In genomic region chr22:49929553-49929979, GRCh38 we compare ENCODE assay signal across 8 cellular contexts. TPM values are rescaled to one million over a fixed set of nuclear protein-coding genes. Genes with fewer than 3 reads are reported as not detected.
DNase-seq lines count a peak whose midpoint lies in the region; ATAC-seq and TF ChIP-seq lines count a peak whose summit lies in the region.

No MANE protein-coding gene starts in this region.

- DNase-seq in Caco-2 (peak in 1 of 2 experiments; percentile 88), HFF-Myc (ENCODE audit: extremely low read depth, low read depth) (no peak), SK-MEL-5 (ENCODE audit: low read depth, low spot score) (peak; percentile 34), left ventricle myocardium inferior (peak; percentile 60)
- DNase-seq in activated naive CD4-positive, alpha-beta T cell treated with anti-CD3 and anti-CD28 coated beads for 36 hours = peak; percentile 75
- DNase-seq in stimulated activated CD4-positive, alpha-beta T cell treated with anti-CD3 and anti-CD28 coated beads, Interleukin-15, amount 100 ng/mL, for 1 hour (ENCODE audit: low read depth in 1 of 2, low spot score in 1 of 2) = peak; percentile 69 to 79

- H3K4me3 ChIP-seq in Caco-2 (ENCODE audit: low read depth, low read length) = no peak overlapping the region
- H3K4me3 ChIP-seq in HFF-Myc (replicated peaks; ENCODE audit: low read depth, low read length) = no peak overlapping the region
- peak overlapping the region; percentile 27 for H3K4me3 ChIP-seq in left ventricle myocardium inferior

- no peak overlapping the region for H3K27ac Mint-ChIP-seq in Caco-2 (ENCODE audit: unreplicated experiment)
- no peak overlapping the region for H3K27ac Mint-ChIP-seq in activated naive CD4-positive, alpha-beta T cell treated with anti-CD3 and anti-CD28 coated beads for 36 hours

- no peaks in the 10 kb centered on the region for H3K27me3 Mint-ChIP-seq in Caco-2 (ENCODE audit: insufficient read depth, unreplicated experiment)
- no peaks in the 10 kb centered on the region for H3K27me3 Mint-ChIP-seq in activated naive CD4-positive, alpha-beta T cell treated with anti-CD3 and anti-CD28 coated beads for 36 hours (ENCODE audit: low read depth)

- BruUV-seq in Caco-2 (replicated peaks; lab: Mats Ljungman, UMichigan) = no TSS peak

- H3K4me1 ChIP-seq in Caco-2 (no peaks in the 10 kb centered on the region; the same call in none of the 2 replicates), left ventricle myocardium inferior (peaks cover 59% of the 10 kb centered on the region)

- no peaks in the 10 kb centered on the region for H3K36me3 ChIP-seq in Caco-2 (ENCODE audit: control insufficient read depth, insufficient read depth, low read length)
- peaks cover 9% of the 10 kb centered on the region for H3K36me3 ChIP-seq in left ventricle myocardium inferior

- CTCF ChIA-PET in Caco-2 (lab: Charles Lee) = interaction anchor here (2.0 to 2.1 kb wide), 2 partner anchors 22 to 101 kb away, joined by 19 to 45 read pairs; no protein-coding TSS in a partner anchor
- CTCF ChIA-PET in activated naive CD4-positive, alpha-beta T cell treated with anti-CD3 and anti-CD28 coated beads for 36 hours (lab: Charles Lee) = interaction anchor here (1.1 to 2.1 kb wide), 6 partner anchors 28 to 109 kb away, joined by 3 to 36 read pairs (median 5); no protein-coding TSS in a partner anchor

- no peaks in the 10 kb centered on the region for H3K9me3 Mint-ChIP-seq in Caco-2 (ENCODE audit: unreplicated experiment)
- no peaks in the 10 kb centered on the region for H3K9me3 Mint-ChIP-seq in activated naive CD4-positive, alpha-beta T cell treated with anti-CD3 and anti-CD28 coated beads for 36 hours

- H3K36me3 Mint-ChIP-seq in Caco-2 (ENCODE audit: insufficient read depth, unreplicated experiment) = peaks cover 6% of the 10 kb centered on the region
- peaks cover 12% of the 10 kb centered on the region for H3K36me3 Mint-ChIP-seq in activated naive CD4-positive, alpha-beta T cell treated with anti-CD3 and anti-CD28 coated beads for 36 hours (ENCODE audit: low read depth)

- TF ChIP-seq CTCF in Caco-2 (IDR thresholded peaks at IDR 0.05; ENCODE audit: insufficient read depth in 1 of 2, low read depth in 1 of 2, low read length in 1 of 2, severe bottlenecking in 1 of 2, unreplicated experiment in 1 of 2) (peak; percentile 48 to 83), HFF-Myc (IDR thresholded peaks at IDR 0.05; ENCODE audit: low read depth, low read length, missing control alignments) (peak; percentile 48), left ventricle myocardium inferior (IDR thresholded peaks at IDR 0.05; ENCODE audit: borderline replicate concordance) (peak; percentile 93)

- in situ Hi-C loops in SK-MEL-5 (cut with HindIII; ENCODE audit: low pct_unique_long_range_greater_than_20kb, low sequenced_read_pairs) = no loop called here

- H3K9me3 ChIP-seq in Caco-2 (no peaks in the 10 kb centered on the region), left ventricle myocardium inferior (replicated peaks) (no peaks in the 10 kb centered on the region)

- no peaks in the 10 kb centered on the region for H3K4me1 Mint-ChIP-seq in Caco-2 (ENCODE audit: low read depth, unreplicated experiment)
- H3K4me1 Mint-ChIP-seq in activated naive CD4-positive, alpha-beta T cell treated with anti-CD3 and anti-CD28 coated beads for 36 hours (ENCODE audit: low read depth) = peaks cover 54% of the 10 kb centered on the region

- no peak overlapping the region for H3K27ac ChIP-seq in left ventricle myocardium inferior (replicated peaks)

- intact Hi-C loops in Caco-2 (cut with micrococcal nuclease; ENCODE audit: unreplicated experiment) = no loop called here
- intact Hi-C loops in activated naive CD4-positive, alpha-beta T cell treated with anti-CD3 and anti-CD28 coated beads for 36 hours (cut with micrococcal nuclease) = loop anchor here (5.0 kb wide), 1 partner anchor 218 kb away; no protein-coding TSS in a partner anchor
- intact Hi-C loops in left ventricle myocardium inferior (cut with micrococcal nuclease) = loop anchor here (10.0 kb wide), 2 partner anchors 65 to 105 kb away; no protein-coding TSS in a partner anchor

- POLR2A ChIA-PET in Caco-2 (lab: Charles Lee) = no interaction called here

- H3K4me3 Mint-ChIP-seq in Caco-2 (ENCODE audit: unreplicated experiment) = no peak overlapping the region
- no peak overlapping the region for H3K4me3 Mint-ChIP-seq in activated naive CD4-positive, alpha-beta T cell treated with anti-CD3 and anti-CD28 coated beads for 36 hours

- ATAC-seq in HG02884 (IDR thresholded peaks at IDR 0.05; ENCODE audit: unreplicated experiment) (no peak), GM21825 (IDR thresholded peaks at IDR 0.05; ENCODE audit: unreplicated experiment) (no peak)

- H3K27me3 ChIP-seq in Caco-2 (replicated peaks; ENCODE audit: control insufficient read depth, insufficient read depth, low read length) (no peaks in the 10 kb centered on the region), left ventricle myocardium inferior (ENCODE audit: low read depth) (peaks cover 10% of the 10 kb centered on the region)

RNA-seq across cellular contexts. Expression of gene CRELD2, which starts 11.1 kb away (rescaled TPM):
- 38.1 and 43.3 TPM in 2 replicates for total RNA-seq in Caco-2 (2022)
- total RNA-seq in SK-MEL-5 (2014; rRNA removed; shearing (Covaris generic)) = 145 and 162 TPM in 2 replicates
- polyA plus RNA-seq in SK-MEL-5 (2015; cell fraction: cytosol; rRNA removed) = 219 and 248 TPM in 2 replicates
- polyA plus RNA-seq in SK-MEL-5 (2015; cell fraction: nucleus; rRNA removed) = 178 and 199 TPM in 2 replicates
- total RNA-seq in activated naive CD4-positive, alpha-beta T cell treated with anti-CD3 and anti-CD28 coated beads for 36 hours = 10 to 100 TPM; 15.3 to 16.2 TPM
- total RNA-seq in left ventricle myocardium inferior = 25.5 TPM

RNA-seq across cellular contexts. Expression of gene ALG12, which starts 11.3 kb away (rescaled TPM):
- total RNA-seq in Caco-2 (2022) (31.6 and 35.7 TPM in 2 replicates), left ventricle myocardium inferior (17.0 TPM)
- 19.7 and 22.8 TPM in 2 replicates for total RNA-seq in SK-MEL-5 (2014; rRNA removed; shearing (Covaris generic))
- polyA plus RNA-seq in SK-MEL-5 (2015; cell fraction: cytosol; rRNA removed) = 26.3 and 32.7 TPM in 2 replicates
- polyA plus RNA-seq in SK-MEL-5 (2015; cell fraction: nucleus; rRNA removed) = 30.1 and 33.4 TPM in 2 replicates
- total RNA-seq in activated naive CD4-positive, alpha-beta T cell treated with anti-CD3 and anti-CD28 coated beads for 36 hours = 1 to 10 TPM; 7.4 to 9.6 TPM

RNA-seq across cellular contexts. Expression of gene PIM3, which starts 31.0 kb away (rescaled TPM):
- total RNA-seq in Caco-2 (2022) = 39.6 and 41.1 TPM in 2 replicates
- total RNA-seq in SK-MEL-5 (2014; rRNA removed; shearing (Covaris generic)) = 108 and 120 TPM in 2 replicates
- polyA plus RNA-seq in SK-MEL-5 (2015; cell fraction: cytosol; rRNA removed) = 176 and 178 TPM in 2 replicates
- 212 and 310 TPM in 2 replicates for polyA plus RNA-seq in SK-MEL-5 (2015; cell fraction: nucleus; rRNA removed)
- total RNA-seq in activated naive CD4-positive, alpha-beta T cell treated with anti-CD3 and anti-CD28 coated beads for 36 hours = 100 to 1,000 TPM; 202 to 210 TPM
- total RNA-seq in left ventricle myocardium inferior = 57.1 TPM
